1 cellular context compared by ENCODE assay signal in the genomic region with DNA sequence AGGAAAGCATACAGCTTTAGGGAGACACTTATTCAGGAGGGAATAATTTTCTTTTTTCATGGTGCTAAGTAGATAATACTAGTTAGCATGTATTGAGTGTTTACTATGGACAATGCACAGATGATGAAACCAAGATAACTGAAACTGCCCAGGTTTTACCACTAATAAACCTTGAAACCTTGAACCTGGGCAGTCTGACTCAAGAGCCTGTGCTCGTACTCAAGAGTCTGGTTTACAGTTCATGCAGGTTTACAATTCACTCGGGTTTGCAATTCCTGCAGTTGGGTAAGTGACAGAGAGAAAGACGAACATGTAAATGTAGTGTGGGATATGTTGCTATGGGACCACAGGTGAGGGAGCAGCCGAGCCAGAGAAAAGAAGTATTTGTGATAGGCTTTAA.
TF ChIP-seq lines count a peak whose summit lies in the region.

No MANE protein-coding gene starts in this region.

TF ChIP-seq in K562, 482 proteins besides CTCF, POLR2A, EP300 and RAD21:
- TF ChIP-seq ZNF316 (IDR thresholded peaks at IDR 0.05) (no peak), CSDE1 (IDR thresholded peaks at IDR 0.05) (no peak), SAP30 (IDR thresholded peaks at IDR 0.05; ENCODE audit: borderline replicate concordance, insufficient read depth, low read depth, low read length, poor library complexity, severe bottlenecking) (no peak), NFE2 (IDR thresholded peaks at IDR 0.05; ENCODE audit: low read depth) (no peak), RCOR1 (IDR thresholded peaks at IDR 0.05; ENCODE audit: borderline replicate concordance in 1 of 2, low read depth in 2 of 2, low read length in 2 of 2) (no peak), NR2C2 (CRISPR knock-in tag; IDR thresholded peaks at IDR 0.05) (no peak), NR2C2 (tag; IDR thresholded peaks at IDR 0.05) (no peak)
- TF ChIP-seq, protein P1, sequence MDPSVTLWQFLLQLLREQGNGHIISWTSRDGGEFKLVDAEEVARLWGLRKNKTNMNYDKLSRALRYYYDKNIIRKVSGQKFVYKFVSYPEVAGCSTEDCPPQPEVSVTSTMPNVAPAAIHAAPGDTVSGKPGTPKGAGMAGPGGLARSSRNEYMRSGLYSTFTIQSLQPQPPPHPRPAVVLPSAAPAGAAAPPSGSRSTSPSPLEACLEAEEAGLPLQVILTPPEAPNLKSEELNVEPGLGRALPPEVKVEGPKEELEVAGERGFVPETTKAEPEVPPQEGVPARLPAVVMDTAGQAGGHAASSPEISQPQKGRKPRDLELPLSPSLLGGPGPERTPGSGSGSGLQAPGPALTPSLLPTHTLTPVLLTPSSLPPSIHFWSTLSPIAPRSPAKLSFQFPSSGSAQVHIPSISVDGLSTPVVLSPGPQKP (CRISPR knock-in tag; IDR thresholded peaks at IDR 0.05) = no peak
- TF ChIP-seq, protein P2, sequence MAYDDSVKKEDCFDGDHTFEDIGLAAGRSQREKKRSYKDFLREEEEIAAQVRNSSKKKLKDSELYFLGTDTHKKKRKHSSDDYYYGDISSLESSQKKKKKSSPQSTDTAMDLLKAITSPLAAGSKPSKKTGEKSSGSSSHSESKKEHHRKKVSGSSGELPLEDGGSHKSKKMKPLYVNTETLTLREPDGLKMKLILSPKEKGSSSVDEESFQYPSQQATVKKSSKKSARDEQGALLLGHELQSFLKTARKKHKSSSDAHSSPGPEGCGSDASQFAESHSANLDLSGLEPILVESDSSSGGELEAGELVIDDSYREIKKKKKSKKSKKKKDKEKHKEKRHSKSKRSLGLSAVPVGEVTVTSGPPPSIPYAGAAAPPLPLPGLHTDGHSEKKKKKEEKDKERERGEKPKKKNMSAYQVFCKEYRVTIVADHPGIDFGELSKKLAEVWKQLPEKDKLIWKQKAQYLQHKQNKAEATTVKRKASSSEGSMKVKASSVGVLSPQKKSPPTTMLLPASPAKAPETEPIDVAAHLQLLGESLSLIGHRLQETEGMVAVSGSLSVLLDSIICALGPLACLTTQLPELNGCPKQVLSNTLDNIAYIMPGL (CRISPR knock-in tag; IDR thresholded peaks at IDR 0.05) = 0 out of 2 replicates have a peak, but pooled peaks have one; percentile 13
- TF ChIP-seq, protein P3, sequence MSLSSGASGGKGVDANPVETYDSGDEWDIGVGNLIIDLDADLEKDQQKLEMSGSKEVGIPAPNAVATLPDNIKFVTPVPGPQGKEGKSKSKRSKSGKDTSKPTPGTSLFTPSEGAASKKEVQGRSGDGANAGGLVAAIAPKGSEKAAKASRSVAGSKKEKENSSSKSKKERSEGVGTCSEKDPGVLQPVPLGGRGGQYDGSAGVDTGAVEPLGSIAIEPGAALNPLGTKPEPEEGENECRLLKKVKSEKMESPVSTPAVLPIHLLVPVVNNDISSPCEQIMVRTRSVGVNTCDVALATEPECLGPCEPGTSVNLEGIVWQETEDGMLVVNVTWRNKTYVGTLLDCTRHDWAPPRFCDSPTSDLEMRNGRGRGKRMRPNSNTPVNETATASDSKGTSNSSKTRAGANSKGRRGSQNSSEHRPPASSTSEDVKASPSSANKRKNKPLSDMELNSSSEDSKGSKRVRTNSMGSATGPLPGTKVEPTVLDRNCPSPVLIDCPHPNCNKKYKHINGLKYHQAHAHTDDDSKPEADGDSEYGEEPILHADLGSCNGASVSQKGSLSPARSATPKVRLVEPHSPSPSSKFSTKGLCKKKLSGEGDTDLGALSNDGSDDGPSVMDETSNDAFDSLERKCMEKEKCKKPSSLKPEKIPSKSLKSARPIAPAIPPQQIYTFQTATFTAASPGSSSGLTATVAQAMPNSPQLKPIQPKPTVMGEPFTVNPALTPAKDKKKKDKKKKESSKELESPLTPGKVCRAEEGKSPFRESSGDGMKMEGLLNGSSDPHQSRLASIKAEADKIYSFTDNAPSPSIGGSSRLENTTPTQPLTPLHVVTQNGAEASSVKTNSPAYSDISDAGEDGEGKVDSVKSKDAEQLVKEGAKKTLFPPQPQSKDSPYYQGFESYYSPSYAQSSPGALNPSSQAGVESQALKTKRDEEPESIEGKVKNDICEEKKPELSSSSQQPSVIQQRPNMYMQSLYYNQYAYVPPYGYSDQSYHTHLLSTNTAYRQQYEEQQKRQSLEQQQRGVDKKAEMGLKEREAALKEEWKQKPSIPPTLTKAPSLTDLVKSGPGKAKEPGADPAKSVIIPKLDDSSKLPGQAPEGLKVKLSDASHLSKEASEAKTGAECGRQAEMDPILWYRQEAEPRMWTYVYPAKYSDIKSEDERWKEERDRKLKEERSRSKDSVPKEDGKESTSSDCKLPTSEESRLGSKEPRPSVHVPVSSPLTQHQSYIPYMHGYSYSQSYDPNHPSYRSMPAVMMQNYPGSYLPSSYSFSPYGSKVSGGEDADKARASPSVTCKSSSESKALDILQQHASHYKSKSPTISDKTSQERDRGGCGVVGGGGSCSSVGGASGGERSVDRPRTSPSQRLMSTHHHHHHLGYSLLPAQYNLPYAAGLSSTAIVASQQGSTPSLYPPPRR (CRISPR knock-in tag; IDR thresholded peaks at IDR 0.05; ENCODE audit: borderline replicate concordance) = no peak
- TF ChIP-seq, protein P4, sequence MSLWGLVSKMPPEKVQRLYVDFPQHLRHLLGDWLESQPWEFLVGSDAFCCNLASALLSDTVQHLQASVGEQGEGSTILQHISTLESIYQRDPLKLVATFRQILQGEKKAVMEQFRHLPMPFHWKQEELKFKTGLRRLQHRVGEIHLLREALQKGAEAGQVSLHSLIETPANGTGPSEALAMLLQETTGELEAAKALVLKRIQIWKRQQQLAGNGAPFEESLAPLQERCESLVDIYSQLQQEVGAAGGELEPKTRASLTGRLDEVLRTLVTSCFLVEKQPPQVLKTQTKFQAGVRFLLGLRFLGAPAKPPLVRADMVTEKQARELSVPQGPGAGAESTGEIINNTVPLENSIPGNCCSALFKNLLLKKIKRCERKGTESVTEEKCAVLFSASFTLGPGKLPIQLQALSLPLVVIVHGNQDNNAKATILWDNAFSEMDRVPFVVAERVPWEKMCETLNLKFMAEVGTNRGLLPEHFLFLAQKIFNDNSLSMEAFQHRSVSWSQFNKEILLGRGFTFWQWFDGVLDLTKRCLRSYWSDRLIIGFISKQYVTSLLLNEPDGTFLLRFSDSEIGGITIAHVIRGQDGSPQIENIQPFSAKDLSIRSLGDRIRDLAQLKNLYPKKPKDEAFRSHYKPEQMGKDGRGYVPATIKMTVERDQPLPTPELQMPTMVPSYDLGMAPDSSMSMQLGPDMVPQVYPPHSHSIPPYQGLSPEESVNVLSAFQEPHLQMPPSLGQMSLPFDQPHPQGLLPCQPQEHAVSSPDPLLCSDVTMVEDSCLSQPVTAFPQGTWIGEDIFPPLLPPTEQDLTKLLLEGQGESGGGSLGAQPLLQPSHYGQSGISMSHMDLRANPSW (CRISPR knock-in tag; IDR thresholded peaks at IDR 0.05) = peak; percentile 81
TF ChIP-seq in K562: peak in this region for 2.
